Comparison of ENCODE assay signal across 8 cellular contexts in genomic region chr15:45705510-45706473, GRCh38.
DNase-seq lines count a peak whose midpoint lies in the region; ATAC-seq and TF ChIP-seq lines count a peak whose summit lies in the region.

No MANE protein-coding gene starts in this region.

- no peaks in the 10 kb centered on the region for H3K36me3 ChIP-seq in mesenchymal stem cell (ENCODE audit: control insufficient read depth in 1 of 2, insufficient read depth in 2 of 2, low read depth in 1 of 2, low read length in 2 of 2)

- CTCF ChIA-PET in CD4-positive, alpha-beta T cell (lab: Charles Lee), result interaction anchor here (0.6 to 1.6 kb wide), 6 partner anchors 10 to 68 kb away, joined by 3 to 9 read pairs (median 4); no protein-coding TSS in a partner anchor
- CTCF ChIA-PET in activated CD8-positive, alpha-beta T cell treated with anti-CD3 and anti-CD28 coated beads for 36 hours (lab: Charles Lee), result interaction anchor here (0.6 to 3.8 kb wide), 49 partner anchors 8 to 329 kb away, joined by 3 to 31 read pairs (median 4); partner anchors contain the start of gene SQOR

- peak; percentile 99 for TF ChIP-seq CTCF in CD4-positive, alpha-beta T cell (IDR thresholded peaks at IDR 0.05)
- peak; percentile 91 for TF ChIP-seq CTCF in activated CD8-positive, alpha-beta T cell treated with anti-CD3 and anti-CD28 coated beads for 36 hours (IDR thresholded peaks at IDR 0.05)

- peaks cover 11% of the 10 kb centered on the region for H3K4me1 ChIP-seq in mesenchymal stem cell (ENCODE audit: control insufficient read depth, insufficient read depth, low read depth, low read length)

- no peaks in the 10 kb centered on the region for H3K27me3 Mint-ChIP-seq in CD4-positive, alpha-beta T cell
- peaks cover 7% of the 10 kb centered on the region for H3K27me3 Mint-ChIP-seq in activated CD8-positive, alpha-beta T cell treated with anti-CD3 and anti-CD28 coated beads for 36 hours
- H3K27me3 Mint-ChIP-seq in effector memory CD8-positive, alpha-beta T cell, result peaks cover 4 to 17% of the 10 kb centered on the region in 2 donors

- peak overlapping the region; percentile 95 for H3K4me3 Mint-ChIP-seq in CD4-positive, alpha-beta T cell
- peak overlapping the region; percentile 74 for H3K4me3 Mint-ChIP-seq in activated CD8-positive, alpha-beta T cell treated with anti-CD3 and anti-CD28 coated beads for 36 hours
- peak overlapping the region; percentile 86 to 87 for H3K4me3 Mint-ChIP-seq in effector memory CD8-positive, alpha-beta T cell

- peak overlapping the region in 1 of 2 experiments; percentile 15 for H3K4ac ChIP-seq in mesenchymal stem cell (ENCODE audit: low read depth in 1 of 2, low read length in 2 of 2)

- no peaks in the 10 kb centered on the region for H3K9me3 ChIP-seq in CD4-positive, alpha-beta T cell (ENCODE audit: control insufficient read depth, low read length)
- no peaks in the 10 kb centered on the region for H3K9me3 ChIP-seq in mesenchymal stem cell (ENCODE audit: control insufficient read depth, low read length)

- H2AFZ ChIP-seq in mesenchymal stem cell (ENCODE audit: low read depth, low read length), result no peak overlapping the region

- no peak overlapping the region for H2BK5ac ChIP-seq in mesenchymal stem cell (ENCODE audit: low read depth, low read length, poor library complexity, severe bottlenecking)

- peak overlapping the region; percentile 65 for H3K27ac Mint-ChIP-seq in CD4-positive, alpha-beta T cell
- H3K27ac Mint-ChIP-seq in activated CD8-positive, alpha-beta T cell treated with anti-CD3 and anti-CD28 coated beads for 36 hours, result peak overlapping the region; percentile 31
- peak overlapping the region; percentile 65 to 71 for H3K27ac Mint-ChIP-seq in effector memory CD8-positive, alpha-beta T cell

- no peak overlapping the region for H4K8ac ChIP-seq in mesenchymal stem cell (ENCODE audit: low read length)

- H3K18ac ChIP-seq in mesenchymal stem cell (ENCODE audit: low read depth in 1 of 2, low read length in 2 of 2), result no peak overlapping the region

- DNase-seq in CD4-positive, alpha-beta T cell, result peak; percentile 40 to 63 (median 52)
- DNase-seq in NCI-H748 (lab: John Stamatoyannopoulos, UW; ENCODE audit: unreplicated experiment) (peak; percentile 76), mesenchymal stem cell (peak; percentile 88)
- peak; percentile 84 for DNase-seq in activated CD8-positive, alpha-beta T cell treated with anti-CD3 and anti-CD28 coated beads for 36 hours
- DNase-seq in effector memory CD8-positive, alpha-beta T cell, result peak; percentile 55 to 61 (median 57)
- peak; percentile 49 for DNase-seq in stimulated activated CD8-positive, alpha-beta memory T cell treated with anti-CD3 and anti-CD28 coated beads, Interleukin-12 subunit alpha, Interleukin-12 subunit beta, amount 100 ng/mL, for 1 hour (ENCODE audit: low read depth)

- WGBS in mesenchymal stem cell, result 2% methylated on average over 13 of the region's 15 CpGs

- H3K4me2 ChIP-seq in mesenchymal stem cell (ENCODE audit: low read length, poor library complexity, severe bottlenecking), result peak overlapping the region; percentile 95

- peaks cover 11% of the 10 kb centered on the region for H3K4me1 Mint-ChIP-seq in CD4-positive, alpha-beta T cell (ENCODE audit: low read depth)
- H3K4me1 Mint-ChIP-seq in activated CD8-positive, alpha-beta T cell treated with anti-CD3 and anti-CD28 coated beads for 36 hours (ENCODE audit: low read depth), result peaks cover 11% of the 10 kb centered on the region
- H3K4me1 Mint-ChIP-seq in effector memory CD8-positive, alpha-beta T cell (ENCODE audit: low read depth in 2 of 2), result peaks cover 11 to 14% of the 10 kb centered on the region in 2 donors

- H3K36me3 Mint-ChIP-seq in CD4-positive, alpha-beta T cell (ENCODE audit: low read depth), result peaks cover 6% of the 10 kb centered on the region
- H3K36me3 Mint-ChIP-seq in activated CD8-positive, alpha-beta T cell treated with anti-CD3 and anti-CD28 coated beads for 36 hours (ENCODE audit: low read depth), result no peaks in the 10 kb centered on the region
- no peaks in the 10 kb centered on the region for H3K36me3 Mint-ChIP-seq in effector memory CD8-positive, alpha-beta T cell (ENCODE audit: insufficient read depth)

- H2AK5ac ChIP-seq in mesenchymal stem cell (ENCODE audit: low read length, severe bottlenecking), result no peak overlapping the region

- no peak overlapping the region for H2BK120ac ChIP-seq in mesenchymal stem cell (ENCODE audit: low read depth, low read length)

- peak; percentile 81 for ATAC-seq in CD4-positive, alpha-beta T cell (ENCODE audit: poor library complexity)
- ATAC-seq in GM19438 (IDR thresholded peaks at IDR 0.05; ENCODE audit: low read depth, unreplicated experiment) (peak; percentile 82), HG03571 (IDR thresholded peaks at IDR 0.05; ENCODE audit: unreplicated experiment) (peak; percentile 84)
- ATAC-seq in activated CD8-positive, alpha-beta T cell treated with anti-CD3 and anti-CD28 coated beads for 36 hours, result peak; percentile 81
- ATAC-seq in effector memory CD8-positive, alpha-beta T cell (replicated peaks), result peak; percentile 90

- no peak overlapping the region for H2BK15ac ChIP-seq in mesenchymal stem cell (ENCODE audit: low read depth, poor library complexity, severe bottlenecking)

- peak overlapping the region in 1 of 2 experiments; percentile 86 for H3K4me3 ChIP-seq in mesenchymal stem cell (ENCODE audit: insufficient read depth in 1 of 2, low read depth in 1 of 2, low read length in 2 of 2)

- intact Hi-C loops in CD4-positive, alpha-beta T cell (cut with DNase I, micrococcal nuclease), result loop anchor here (2.0 to 5.0 kb wide), 2 partner anchors 68 to 71 kb away; partner anchors contain the start of gene SQOR (in 2 of the 2)
- intact Hi-C loops in activated CD8-positive, alpha-beta T cell treated with anti-CD3 and anti-CD28 coated beads for 36 hours (cut with micrococcal nuclease), result loop anchor here (5.0 kb wide), 1 partner anchor 87 kb away; no protein-coding TSS in a partner anchor

- H3K27me3 ChIP-seq in CD4-positive, alpha-beta T cell (ENCODE audit: control insufficient read depth, insufficient read depth, low read length), result peaks cover 3% of the 10 kb centered on the region
- no peaks in the 10 kb centered on the region for H3K27me3 ChIP-seq in mesenchymal stem cell (ENCODE audit: control insufficient read depth in 1 of 2, insufficient read depth in 1 of 2, low read length in 2 of 2)

- no peak overlapping the region for H3K14ac ChIP-seq in mesenchymal stem cell (ENCODE audit: low read length in 2 of 2)

- H2BK12ac ChIP-seq in mesenchymal stem cell (ENCODE audit: low read length in 2 of 2), result no peak overlapping the region

- H3K9me3 Mint-ChIP-seq in CD4-positive, alpha-beta T cell, result no peaks in the 10 kb centered on the region
- no peaks in the 10 kb centered on the region for H3K9me3 Mint-ChIP-seq in activated CD8-positive, alpha-beta T cell treated with anti-CD3 and anti-CD28 coated beads for 36 hours
- H3K9me3 Mint-ChIP-seq in effector memory CD8-positive, alpha-beta T cell, result no peaks in the 10 kb centered on the region

- H4K91ac ChIP-seq in mesenchymal stem cell (ENCODE audit: low read length), result no peak overlapping the region

- H3K79me1 ChIP-seq in mesenchymal stem cell (replicated peaks; ENCODE audit: low read length, poor library complexity, severe bottlenecking), result peaks cover 2% of the 10 kb centered on the region

- no peak overlapping the region for H3K23ac ChIP-seq in mesenchymal stem cell (ENCODE audit: low read length in 2 of 2)

- H3K9ac ChIP-seq in mesenchymal stem cell (ENCODE audit: low read length), result peak overlapping the region; percentile 85

- POLR2A ChIA-PET in CD4-positive, alpha-beta T cell (lab: Charles Lee), result interaction anchor here (0.7 to 1.9 kb wide), 6 partner anchors 68 to 505 kb away, joined by 3 to 8 read pairs (median 4); partner anchors contain the start of genes BLOC1S6 and SQOR
- POLR2A ChIA-PET in activated CD8-positive, alpha-beta T cell treated with anti-CD3 and anti-CD28 coated beads for 36 hours (lab: Charles Lee), result interaction anchor here (0.9 kb wide), 1 partner anchor 14 kb away, joined by 3 read pairs; no protein-coding TSS in a partner anchor

- H3K27ac ChIP-seq in CD4-positive, alpha-beta T cell (ENCODE audit: low read depth, low read length), result no peak overlapping the region
- H3K27ac ChIP-seq in mesenchymal stem cell (ENCODE audit: low read length, poor library complexity, severe bottlenecking), result peak overlapping the region; percentile 39
